ENCODE assay signal across 8 cellular contexts in genomic region chr17:64635647-64636305, GRCh38. TPM values are rescaled to one million over a fixed set of nuclear protein-coding genes. Genes with fewer than 3 reads are reported as not detected.
DNase-seq lines count a peak whose midpoint lies in the region; ATAC-seq and TF ChIP-seq lines count a peak whose summit lies in the region.

No MANE protein-coding gene starts in this region.

- H3K27me3 Mint-ChIP-seq in type B pancreatic cell = no peaks in the 10 kb centered on the region

- peaks cover 5% of the 10 kb centered on the region for H3K9me3 Mint-ChIP-seq in type B pancreatic cell

- no peak overlapping the region for H3K4me3 Mint-ChIP-seq in type B pancreatic cell

- no peak for TF ChIP-seq CTCF in type B pancreatic cell (conservative IDR thresholded peaks at IDR 0.05)

- peak; percentile 80 for ATAC-seq in HG03196 (IDR thresholded peaks at IDR 0.05; ENCODE audit: unreplicated experiment)
- ATAC-seq in GM19328 (IDR thresholded peaks at IDR 0.05; ENCODE audit: unreplicated experiment) = no peak

- H3K4me1 Mint-ChIP-seq in type B pancreatic cell (ENCODE audit: unreplicated experiment) = peaks cover 13% of the 10 kb centered on the region

- peak; percentile 15 for DNase-seq in stimulated activated CD4-positive, alpha-beta T cell treated with anti-CD3 and anti-CD28 coated beads, Interleukin-1b, Interleukin-23, amount 100 ng/mL, for 48 hours
- no peak for DNase-seq in stimulated activated CD4-positive, alpha-beta T cell treated with anti-CD3 and anti-CD28 coated beads, Interleukin-4, amount 100 ng/mL, for 1 hour
- DNase-seq in adipocyte (ENCODE audit: low read depth) (peak; percentile 87), type B pancreatic cell (ENCODE audit: extremely low spot score, unreplicated experiment) (no peak), cerebellar nuclear complex (lab: John Stamatoyannopoulos, UW) (no peak), globus pallidus (ENCODE audit: low spot score) (no peak)

- H3K9me3 ChIP-seq in adipocyte (ENCODE audit: control insufficient read depth, low read length) = no peaks in the 10 kb centered on the region

- H3K36me3 Mint-ChIP-seq in type B pancreatic cell = peaks cover 11% of the 10 kb centered on the region

- no peak overlapping the region for H3K9ac ChIP-seq in adipocyte (ENCODE audit: low read length)

- H3K36me3 ChIP-seq in adipocyte (ENCODE audit: control insufficient read depth, insufficient read depth, low read length, severe bottlenecking) = no peaks in the 10 kb centered on the region

- H3K4me1 ChIP-seq in adipocyte (ENCODE audit: control insufficient read depth, insufficient read depth, low read length) = peaks cover 24% of the 10 kb centered on the region

- peak overlapping the region; percentile 35 for H3K4me3 ChIP-seq in adipocyte (ENCODE audit: low read length)

- no peaks in the 10 kb centered on the region for H3K27me3 ChIP-seq in adipocyte (replicated peaks; ENCODE audit: control insufficient read depth, insufficient read depth, low read length)

- H3K27ac Mint-ChIP-seq in type B pancreatic cell = peak overlapping the region; percentile 64

RNA-seq across cellular contexts. Expression of gene SMURF2, which starts 26.3 kb away (rescaled TPM):
- 22.3 and 26.6 TPM in 2 replicates for total RNA-seq in type B pancreatic cell (ENCODE audit: low replicate concordance)

Comparison
In these comparisons a context has a peak if more than half of its experiments do, and no peak if none do; other contexts are left out.
1. DNase-seq: peak in stimulated activated CD4-positive, alpha-beta T cell treated with anti-CD3 and anti-CD28 coated beads, Interleukin-1b, Interleukin-23, amount 100 ng/mL, for 48 hours (single experiment) and adipocyte (single experiment); none in stimulated activated CD4-positive, alpha-beta T cell treated with anti-CD3 and anti-CD28 coated beads, Interleukin-4, amount 100 ng/mL, for 1 hour (single experiment), type B pancreatic cell (single experiment), cerebellar nuclear complex (0 of 2) and globus pallidus (single experiment).